27 cellular contexts compared by ENCODE assay signal in genomic region chr2:160108231-160108630, GRCh38.
"Had no signal": no experiment of that assay in that cellular context is flagged by ENCODE, and none has a peak within 500 bp of the region (broad histone marks: within the 10 kb centered on the region; RNA-seq: fewer than 3 reads in every experiment).

No MANE protein-coding gene starts in this region.

- H3K4me3 Mint-ChIP-seq: activated CD4-positive, alpha-beta T cell treated with anti-CD3 and anti-CD28 coated beads for 36 hours; activated CD8-positive, alpha-beta T cell treated with anti-CD3 and anti-CD28 coated beads, Interleukin-2, amount 10 ng/mL, durations not matched to agents 7 days and 5 days; activated naive CD4-positive, alpha-beta T cell treated with anti-CD3 and anti-CD28 coated beads for 36 hours; activated naive CD8-positive, alpha-beta T cell treated with anti-CD3 and anti-CD28 coated beads for 36 hours; activated T-cell treated with anti-CD3 and anti-CD28 coated beads, Interleukin-2, amount 50 U/mL, for 72 hours; nephron progenitor cell; stimulated activated memory B cell treated with anti-CD40 and anti-IgM and Interleukin-4, amounts not matched to agents 10 μg/mL and 1 μg/mL and 100 μg/mL, for 72 hours; T-helper 2 cell treated with Interferon-gamma antibody and Interleukin-4, amounts not matched to agents 5 μg/mL and 100 μg/mL, for 36 hours had no signal

- H3K4me1 Mint-ChIP-seq: activated CD4-positive, alpha-beta T cell treated with anti-CD3 and anti-CD28 coated beads for 36 hours; activated naive CD8-positive, alpha-beta T cell treated with anti-CD3 and anti-CD28 coated beads for 36 hours; stimulated activated memory B cell treated with anti-CD40 and anti-IgM and Interleukin-4, amounts not matched to agents 10 μg/mL and 1 μg/mL and 100 μg/mL, for 72 hours had no signal

- H3K36me3 Mint-ChIP-seq: activated naive CD8-positive, alpha-beta T cell treated with anti-CD3 and anti-CD28 coated beads for 36 hours; stimulated activated memory B cell treated with anti-CD40 and anti-IgM and Interleukin-4, amounts not matched to agents 10 μg/mL and 1 μg/mL and 100 μg/mL, for 72 hours had no signal

- H3K27ac Mint-ChIP-seq: activated CD4-positive, alpha-beta T cell treated with anti-CD3 and anti-CD28 coated beads for 36 hours; activated CD8-positive, alpha-beta T cell treated with anti-CD3 and anti-CD28 coated beads, Interleukin-2, amount 10 ng/mL, durations not matched to agents 7 days and 5 days; activated naive CD4-positive, alpha-beta T cell treated with anti-CD3 and anti-CD28 coated beads for 36 hours; activated naive CD8-positive, alpha-beta T cell treated with anti-CD3 and anti-CD28 coated beads for 36 hours; activated T-cell treated with anti-CD3 and anti-CD28 coated beads, Interleukin-2, amount 50 U/mL, for 72 hours; nephron progenitor cell; stimulated activated memory B cell treated with anti-CD40 and anti-IgM and Interleukin-4, amounts not matched to agents 10 μg/mL and 1 μg/mL and 100 μg/mL, for 72 hours; T-helper 2 cell treated with Interferon-gamma antibody and Interleukin-4, amounts not matched to agents 5 μg/mL and 100 μg/mL, for 36 hours had no signal

- DNase-seq: activated CD4-positive, alpha-beta T cell treated with anti-CD3 and anti-CD28 coated beads for 36 hours; activated CD4-positive, CD25-positive, alpha-beta regulatory T cell; activated CD8-positive, alpha-beta T cell treated with anti-CD3 and anti-CD28 coated beads, Interleukin-2, amount 10 ng/mL, durations not matched to agents 7 days and 5 days; activated effector memory CD4-positive, alpha-beta T cell treated with anti-CD3 and anti-CD28 coated beads, Interleukin-2, amount 50 U/mL, for 16 hours; activated naive CD4-positive, alpha-beta T cell treated with anti-CD3 and anti-CD28 coated beads for 36 hours; activated naive CD8-positive, alpha-beta T cell treated with anti-CD3 and anti-CD28 coated beads for 36 hours; activated T-cell treated with anti-CD3 and anti-CD28 coated beads for 4 hours; activated T-cell treated with anti-CD3 and anti-CD28 coated beads, Interleukin-2, amount 50 U/mL, for 72 hours; adrenal gland; aorta; body of pancreas; dorsolateral prefrontal cortex; effector memory CD4-positive, alpha-beta T cell; islet precursor cell; left ventricle myocardium inferior; mucosa of descending colon; nephron progenitor cell; ovary; sigmoid colon; small intestine; stimulated activated CD4-positive, alpha-beta T cell treated with anti-CD3 and anti-CD28 coated beads, Interleukin-1b, Interleukin-23, amount 100 ng/mL, for 48 hours; stimulated activated CD4-positive, alpha-beta T cell treated with anti-CD3 and anti-CD28 coated beads, Interleukin-4, amount 100 ng/mL, for 4 hours; stimulated activated CD8-positive, alpha-beta memory T cell treated with anti-CD3 and anti-CD28 coated beads, Interleukin-4, amount 100 ng/mL, for 48 hours; stomach; tibial artery had no signal

- ATAC-seq: activated CD4-positive, alpha-beta T cell treated with anti-CD3 and anti-CD28 coated beads for 36 hours; activated CD8-positive, alpha-beta T cell treated with anti-CD3 and anti-CD28 coated beads, Interleukin-2, amount 10 ng/mL, durations not matched to agents 7 days and 5 days; activated T-cell treated with anti-CD3 and anti-CD28 coated beads, Interleukin-2, amount 50 U/mL, for 72 hours; body of pancreas; mucosa of descending colon; stimulated activated memory B cell treated with anti-CD40 and anti-IgM and Interleukin-4, amounts not matched to agents 10 μg/mL and 1 μg/mL and 100 μg/mL, for 72 hours had no signal

- H3K9me3 Mint-ChIP-seq: activated naive CD4-positive, alpha-beta T cell treated with anti-CD3 and anti-CD28 coated beads for 36 hours; activated naive CD8-positive, alpha-beta T cell treated with anti-CD3 and anti-CD28 coated beads for 36 hours; activated T-cell treated with anti-CD3 and anti-CD28 coated beads, Interleukin-2, amount 50 U/mL, for 72 hours; nephron progenitor cell; stimulated activated memory B cell treated with anti-CD40 and anti-IgM and Interleukin-4, amounts not matched to agents 10 μg/mL and 1 μg/mL and 100 μg/mL, for 72 hours; T-helper 2 cell treated with Interferon-gamma antibody and Interleukin-4, amounts not matched to agents 5 μg/mL and 100 μg/mL, for 36 hours had no signal
